ENCODE assay signal across 1 cellular context in the genomic region with DNA sequence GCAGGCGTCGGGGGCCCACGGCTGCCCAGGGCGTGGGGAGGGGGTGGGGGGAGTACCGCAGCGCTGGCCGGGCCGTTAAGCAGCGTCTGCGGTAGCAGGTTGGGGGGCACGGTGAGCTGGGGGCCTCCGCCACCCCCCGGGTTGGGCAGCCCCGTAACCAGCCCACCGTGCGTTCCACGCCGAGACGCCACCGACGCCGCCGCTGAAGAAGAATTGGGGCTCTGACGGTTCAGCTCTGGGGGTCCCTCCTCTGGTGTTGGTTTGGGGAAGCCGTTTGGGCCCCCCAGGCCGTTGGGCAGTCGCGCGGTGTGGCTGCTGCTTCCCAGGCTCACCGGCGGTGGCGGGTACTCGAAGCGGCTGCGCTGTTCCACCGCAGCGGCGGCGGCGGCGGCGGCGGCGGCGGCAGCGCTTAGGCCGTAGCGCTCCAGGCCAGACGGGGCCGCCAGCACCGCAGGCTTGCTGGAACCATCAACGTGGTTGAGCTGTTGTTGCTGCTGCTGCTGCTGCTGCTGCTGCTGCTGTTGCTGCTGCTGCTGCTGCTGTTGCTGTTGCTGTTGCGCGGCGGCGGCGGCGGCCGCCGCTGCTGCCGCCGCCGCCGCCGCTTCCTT.
TF ChIP-seq lines count a peak whose summit lies in the region.

No MANE protein-coding gene starts in this region.

TF ChIP-seq in GM12878, 131 proteins besides CTCF, POLR2A, EP300 and RAD21 (continued from another document):
- TF ChIP-seq SMARCA5 (IDR thresholded peaks at IDR 0.05) = 0 out of 2 replicates have a peak, but pooled peaks have one; percentile 29
- no peak for TF ChIP-seq CHD4 (IDR thresholded peaks at IDR 0.05)
- TF ChIP-seq BACH1 (IDR thresholded peaks at IDR 0.05; ENCODE audit: borderline replicate concordance) = 0 out of 2 replicates have a peak, but pooled peaks have one; percentile 41
- TF ChIP-seq SMC3 (IDR thresholded peaks at IDR 0.05; ENCODE audit: borderline replicate concordance, low read length) = no peak
